Comparison of ENCODE assay signal across 26 cellular contexts in genomic region chr3:40582401-40583027, GRCh38.
"Had no signal": no experiment of that assay in that cellular context is flagged by ENCODE, and none has a peak within 500 bp of the region (broad histone marks: within the 10 kb centered on the region; RNA-seq: fewer than 3 reads in every experiment).

No MANE protein-coding gene starts in this region.

- ATAC-seq: activated CD4-positive, alpha-beta T cell treated with anti-CD3 and anti-CD28 coated beads for 36 hours; activated CD8-positive, alpha-beta memory T cell treated with anti-CD3 and anti-CD28 coated beads, Interleukin-2, amount 10 ng/mL, durations not matched to agents 7 days and 5 days; activated CD8-positive, alpha-beta T cell treated with anti-CD3 and anti-CD28 coated beads, Interleukin-2, amount 10 ng/mL, durations not matched to agents 7 days and 5 days; activated naive CD4-positive, alpha-beta T cell treated with anti-CD3 and anti-CD28 coated beads, Interleukin-2, amount 50 U/mL, for 72 hours; naive thymus-derived CD8-positive, alpha-beta T cell; sciatic nerve; stimulated activated memory B cell treated with anti-CD40 and anti-IgM and Interleukin-4, amounts not matched to agents 10 μg/mL and 1 μg/mL and 100 μg/mL, for 72 hours; stimulated activated naive CD8-positive, alpha-beta T cell treated with anti-CD3 and anti-CD28 coated beads, Interleukin-15, amount 100 ng/mL, for 72 hours; upper lobe of right lung had no signal

- H3K4me3 Mint-ChIP-seq: activated CD4-positive, alpha-beta T cell treated with anti-CD3 and anti-CD28 coated beads for 36 hours; activated CD8-positive, alpha-beta memory T cell treated with anti-CD3 and anti-CD28 coated beads, Interleukin-2, amount 10 ng/mL, durations not matched to agents 7 days and 5 days; activated CD8-positive, alpha-beta T cell treated with anti-CD3 and anti-CD28 coated beads, Interleukin-2, amount 10 ng/mL, durations not matched to agents 7 days and 5 days; mesothelial cell of epicardium; naive thymus-derived CD8-positive, alpha-beta T cell; stimulated activated memory B cell treated with anti-CD40 and anti-IgM and Interleukin-4, amounts not matched to agents 10 μg/mL and 1 μg/mL and 100 μg/mL, for 72 hours; stimulated activated naive CD8-positive, alpha-beta T cell treated with anti-CD3 and anti-CD28 coated beads, Interleukin-15, amount 100 ng/mL, for 72 hours had no signal

- H3K36me3 Mint-ChIP-seq: activated CD8-positive, alpha-beta memory T cell treated with anti-CD3 and anti-CD28 coated beads, Interleukin-2, amount 10 ng/mL, durations not matched to agents 7 days and 5 days; activated naive CD4-positive, alpha-beta T cell treated with anti-CD3 and anti-CD28 coated beads, Interleukin-2, amount 50 U/mL, for 72 hours; mesothelial cell of epicardium; naive thymus-derived CD8-positive, alpha-beta T cell; stimulated activated memory B cell treated with anti-CD40 and anti-IgM and Interleukin-4, amounts not matched to agents 10 μg/mL and 1 μg/mL and 100 μg/mL, for 72 hours had no signal

- DNase-seq: activated CD4-positive, alpha-beta T cell treated with anti-CD3 and anti-CD28 coated beads for 36 hours; activated CD4-positive, CD25-positive, alpha-beta regulatory T cell; activated CD8-positive, alpha-beta memory T cell treated with anti-CD3 and anti-CD28 coated beads, Interleukin-2, amount 10 ng/mL, durations not matched to agents 7 days and 5 days; activated CD8-positive, alpha-beta T cell treated with anti-CD3 and anti-CD28 coated beads, Interleukin-2, amount 10 ng/mL, durations not matched to agents 7 days and 5 days; activated naive CD4-positive, alpha-beta T cell; activated T-cell treated with anti-CD3 and anti-CD28 coated beads, Interleukin-2, amount 50 U/mL, for 48 hours; cerebellar nuclear complex; colonic mucosa; effector CD8-positive, alpha-beta T cell; esophagus squamous epithelium; foreskin melanocyte; mammary epithelial cell; naive thymus-derived CD8-positive, alpha-beta T cell; posterior cingulate gyrus; small intestine; stimulated activated CD4-positive, alpha-beta T cell treated with anti-CD3 and anti-CD28 coated beads, Interleukin-1b, Interleukin-23, amount 100 ng/mL, for 48 hours; stimulated activated CD4-positive, alpha-beta T cell treated with anti-CD3 and anti-CD28 coated beads, Interleukin-4, amount 100 ng/mL, for 4 hours; stimulated activated CD8-positive, alpha-beta memory T cell treated with anti-CD3 and anti-CD28 coated beads, Interleukin-4, amount 100 ng/mL, for 48 hours; stimulated activated naive CD8-positive, alpha-beta T cell treated with anti-CD3 and anti-CD28 coated beads, Interleukin-15, amount 100 ng/mL, for 72 hours; substantia nigra; upper lobe of right lung had no signal

- H3K9me3 Mint-ChIP-seq: activated naive CD4-positive, alpha-beta T cell treated with anti-CD3 and anti-CD28 coated beads, Interleukin-2, amount 50 U/mL, for 72 hours; mesothelial cell of epicardium; naive thymus-derived CD8-positive, alpha-beta T cell; stimulated activated memory B cell treated with anti-CD40 and anti-IgM and Interleukin-4, amounts not matched to agents 10 μg/mL and 1 μg/mL and 100 μg/mL, for 72 hours; stimulated activated naive CD8-positive, alpha-beta T cell treated with anti-CD3 and anti-CD28 coated beads, Interleukin-15, amount 100 ng/mL, for 72 hours had no signal

- H3K27ac ChIP-seq: colonic mucosa, epithelial cell of prostate, esophagus squamous epithelium, upper lobe of right lung had no signal

- H3K4me1 Mint-ChIP-seq: activated CD8-positive, alpha-beta memory T cell treated with anti-CD3 and anti-CD28 coated beads, Interleukin-2, amount 10 ng/mL, durations not matched to agents 7 days and 5 days; stimulated activated naive CD8-positive, alpha-beta T cell treated with anti-CD3 and anti-CD28 coated beads, Interleukin-15, amount 100 ng/mL, for 72 hours had no signal

- H3K27ac Mint-ChIP-seq: activated CD4-positive, alpha-beta T cell treated with anti-CD3 and anti-CD28 coated beads for 36 hours; activated CD8-positive, alpha-beta memory T cell treated with anti-CD3 and anti-CD28 coated beads, Interleukin-2, amount 10 ng/mL, durations not matched to agents 7 days and 5 days; activated CD8-positive, alpha-beta T cell treated with anti-CD3 and anti-CD28 coated beads, Interleukin-2, amount 10 ng/mL, durations not matched to agents 7 days and 5 days; activated naive CD4-positive, alpha-beta T cell treated with anti-CD3 and anti-CD28 coated beads, Interleukin-2, amount 50 U/mL, for 72 hours; mesothelial cell of epicardium; stimulated activated memory B cell treated with anti-CD40 and anti-IgM and Interleukin-4, amounts not matched to agents 10 μg/mL and 1 μg/mL and 100 μg/mL, for 72 hours; stimulated activated naive CD8-positive, alpha-beta T cell treated with anti-CD3 and anti-CD28 coated beads, Interleukin-15, amount 100 ng/mL, for 72 hours had no signal
